ENCODE assay signal across 8 cellular contexts in the genomic region with DNA sequence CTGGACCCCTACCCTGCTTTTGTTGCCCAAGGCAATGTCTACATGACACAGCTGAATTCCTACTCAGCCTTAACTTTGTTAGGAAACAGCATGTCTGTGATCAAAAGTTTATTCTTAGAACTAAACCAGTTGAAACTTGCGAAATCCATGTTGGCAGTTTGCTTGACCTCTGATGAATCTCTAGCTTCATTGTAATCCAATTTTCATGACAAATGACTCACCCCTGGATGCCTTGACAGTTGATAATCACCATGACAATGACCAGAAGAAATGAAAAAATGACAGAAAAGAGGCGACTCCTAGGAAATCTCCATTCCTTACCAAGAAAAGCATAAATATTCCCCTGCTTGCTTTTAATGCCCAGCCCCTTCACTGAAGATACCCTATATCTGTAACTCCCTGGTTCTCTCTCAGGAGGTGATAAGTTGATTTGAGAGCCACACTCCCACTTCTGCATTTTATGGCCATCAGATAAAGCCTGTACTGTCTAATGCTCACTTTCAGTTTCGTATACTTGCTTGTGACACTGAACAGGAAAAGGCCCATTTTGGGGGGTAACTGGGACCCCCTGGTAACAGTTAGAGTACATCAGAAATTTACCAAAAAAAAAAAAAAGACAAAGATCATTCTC.
DNase-seq lines count a peak whose midpoint lies in the region; ATAC-seq, FAIRE-seq and TF ChIP-seq lines count a peak whose summit lies in the region.

No MANE protein-coding gene starts in this region.

- TF ChIP-seq CTCF in GM10248 (IDR thresholded peaks at IDR 0.05; ENCODE audit: control extremely low read depth, extremely low read depth, low read depth, missing control alignments) = no peak

- no peak for FAIRE-seq in H54 (lab: Jason Lieb, UNC)

- no peak overlapping the region for H3K9ac ChIP-seq in iPS-18a (ENCODE audit: low read length)

- H3K4me3 ChIP-seq in iPS-18a (ENCODE audit: low read length) = peak overlapping the region; percentile 39

- peak overlapping the region; percentile 44 for H3K27ac ChIP-seq in iPS-18a (ENCODE audit: low read length)

- ATAC-seq in GM18517 (IDR thresholded peaks at IDR 0.05; ENCODE audit: unreplicated experiment) (peak; percentile 88), HG03045 (IDR thresholded peaks at IDR 0.05; ENCODE audit: unreplicated experiment) (peak; percentile 71)

- CTCF ChIA-PET in GM10248 (lab: Yijun Ruan, JAX) = interaction anchor here (0.8 to 1.1 kb wide), 3 partner anchors 9 to 52 kb away, joined by 3 read pairs; no protein-coding TSS in a partner anchor

- H3K4me1 ChIP-seq in iPS-18a (ENCODE audit: control insufficient read depth, low read depth, low read length) = peaks cover 38% of the 10 kb centered on the region

- POLR2A ChIA-PET in GM10248 (lab: Yijun Ruan, JAX) = no interaction called here

- DNase-seq in RPMI8226 (peak; percentile 29), H54 (ENCODE audit: insufficient read length, low spot score) (no peak), hippocampal formation (lab: John Stamatoyannopoulos, UW) (no peak), GM10248 (ENCODE audit: extremely low spot score) (no peak), activated T-cell treated with anti-CD3 and anti-CD28 coated beads for 4 hours (no peak)

- H3K27me3 ChIP-seq in iPS-18a (ENCODE audit: control insufficient read depth, insufficient read depth, low read length) = no peaks in the 10 kb centered on the region

- no peaks in the 10 kb centered on the region for H3K9me3 ChIP-seq in iPS-18a (ENCODE audit: control insufficient read depth, low read depth, low read length)

- H3K36me3 ChIP-seq in iPS-18a (ENCODE audit: control insufficient read depth, low read depth, low read length) = no peaks in the 10 kb centered on the region

- TF ChIP-seq POLR2A in H54 (IDR thresholded peaks at IDR 0.05; ENCODE audit: low read depth, low read length) = no peak
